In genomic region chr17:49403514-49404289, GRCh38 we compare ENCODE assay signal across 16 cellular contexts. TPM values are rescaled to one million over a fixed set of nuclear protein-coding genes. Genes with fewer than 3 reads are reported as not detected.
DNase-seq lines count a peak whose midpoint lies in the region; ATAC-seq, FAIRE-seq and TF ChIP-seq lines count a peak whose summit lies in the region.
"Had no signal": no experiment of that assay in that cellular context is flagged by ENCODE, and none has a peak within 500 bp of the region (broad histone marks: within the 10 kb centered on the region; RNA-seq: fewer than 3 reads in every experiment).

No MANE protein-coding gene starts in this region.

- H3K4me1 ChIP-seq in astrocyte (ENCODE audit: insufficient read depth, low read length) (no peaks in the 10 kb centered on the region), tibial nerve (peaks cover 0 to 54% (median 16%) of the 10 kb centered on the region in 4 donors)

- ATAC-seq in omental fat pad (ENCODE audit: low FRiP score) (no peak), HG03442 (IDR thresholded peaks at IDR 0.05; ENCODE audit: unreplicated experiment) (no peak)

- H3K27ac ChIP-seq in astrocyte (ENCODE audit: low read depth, low read length) (no peak overlapping the region), tibial nerve (peak overlapping the region; percentile 37 to 78 (median 66))
- H3K27ac ChIP-seq: epithelial cell of prostate had no signal

- H3K27me3 ChIP-seq in astrocyte (ENCODE audit: insufficient read depth, low read length), result no peaks in the 10 kb centered on the region
- H3K27me3 ChIP-seq in tibial nerve, result no peaks in the 10 kb centered on the region

- H3K27ac Mint-ChIP-seq in activated naive CD4-positive, alpha-beta T cell treated with anti-CD3 and anti-CD28 coated beads, Interleukin-2, amount 10 ng/mL, durations not matched to agents 7 days and 5 days, result peak overlapping the region; percentile 67
- H3K27ac Mint-ChIP-seq in astrocyte (ENCODE audit: unreplicated experiment), result peak overlapping the region; percentile 18
- H3K27ac Mint-ChIP-seq: activated CD4-positive, alpha-beta T cell treated with anti-CD3 and anti-CD28 coated beads, Interleukin-2, amount 10 ng/mL, durations not matched to agents 24 days and 14 days; type B pancreatic cell had no signal

- peaks cover 32% of the 10 kb centered on the region for H3K4me1 Mint-ChIP-seq in activated naive CD4-positive, alpha-beta T cell treated with anti-CD3 and anti-CD28 coated beads, Interleukin-2, amount 10 ng/mL, durations not matched to agents 7 days and 5 days
- peaks cover 5% of the 10 kb centered on the region for H3K4me1 Mint-ChIP-seq in astrocyte (ENCODE audit: low read depth, unreplicated experiment)

- H3K4me3 Mint-ChIP-seq in activated naive CD4-positive, alpha-beta T cell treated with anti-CD3 and anti-CD28 coated beads, Interleukin-2, amount 10 ng/mL, durations not matched to agents 7 days and 5 days, result no peak overlapping the region
- no peak overlapping the region for H3K4me3 Mint-ChIP-seq in astrocyte (ENCODE audit: unreplicated experiment)
- H3K4me3 Mint-ChIP-seq: activated CD4-positive, alpha-beta T cell treated with anti-CD3 and anti-CD28 coated beads, Interleukin-2, amount 10 ng/mL, durations not matched to agents 24 days and 14 days had no signal

- H3K36me3 Mint-ChIP-seq in activated naive CD4-positive, alpha-beta T cell treated with anti-CD3 and anti-CD28 coated beads, Interleukin-2, amount 10 ng/mL, durations not matched to agents 7 days and 5 days, result peaks cover 45% of the 10 kb centered on the region
- H3K36me3 Mint-ChIP-seq in astrocyte (ENCODE audit: low read depth, unreplicated experiment), result peaks cover 21% of the 10 kb centered on the region

- H3K36me3 ChIP-seq in astrocyte (ENCODE audit: insufficient read depth, low read length), result peaks cover 35% of the 10 kb centered on the region
- peaks cover 0 to 57% (median 8%) of the 10 kb centered on the region in 3 donors for H3K36me3 ChIP-seq in tibial nerve

- no peaks in the 10 kb centered on the region for H3K79me2 ChIP-seq in astrocyte (ENCODE audit: insufficient read depth, low read length)

- peak in 1 of 2 donors; percentile 68 for TF ChIP-seq EP300 in tibial nerve (IDR thresholded peaks at IDR 0.05)

- no peak for DNase-seq in activated naive CD4-positive, alpha-beta T cell treated with anti-CD3 and anti-CD28 coated beads, Interleukin-2, amount 10 ng/mL, durations not matched to agents 7 days and 5 days
- DNase-seq in activated naive CD4-positive, alpha-beta T cell treated with anti-CD3 and anti-CD28 coated beads, Interleukin-2, amount 50 U/mL, for 16 hours, result no peak
- no peak for DNase-seq in astrocyte (ENCODE audit: low read depth)
- peak; percentile 82 for DNase-seq in mesenteric fat pad (ENCODE audit: low spot score)
- DNase-seq in tibial nerve (ENCODE audit: low spot score in 2 of 2), result peak in 1 of 2 donors; percentile 30
- DNase-seq in middle frontal gyrus (ENCODE audit: extremely low spot score, low spot score), result no peak
- no peak for DNase-seq in omental fat pad (ENCODE audit: low spot score)
- DNase-seq: activated CD4-positive, alpha-beta T cell treated with anti-CD3 and anti-CD28 coated beads, Interleukin-2, amount 10 ng/mL, durations not matched to agents 24 days and 14 days; glutamatergic neuron; left cardiac atrium; NCI-H1105 treated with DMSO at 0.1 percent for 48 hours; NCI-H446 had no signal

- H4K20me1 ChIP-seq in astrocyte (ENCODE audit: insufficient read depth, low read length), result peaks cover 13% of the 10 kb centered on the region

- TF ChIP-seq POLR2A in tibial nerve (IDR thresholded peaks at IDR 0.05), result no peak

- FAIRE-seq in astrocyte (lab: Jason Lieb, UNC), result no peak

- H3K4me3 ChIP-seq in astrocyte (ENCODE audit: insufficient read depth, low read depth, low read length), result no peak overlapping the region
- H3K4me3 ChIP-seq in tibial nerve, result no peak overlapping the region
- H3K4me3 ChIP-seq: skin epidermis had no signal

- H3K9me3 ChIP-seq in astrocyte (ENCODE audit: insufficient read depth, low read depth, low read length) (no peaks in the 10 kb centered on the region), tibial nerve (no peaks in the 10 kb centered on the region)

- no peak overlapping the region for H2AFZ ChIP-seq in astrocyte (ENCODE audit: low read depth, low read length)

- TF ChIP-seq CTCF in astrocyte (IDR thresholded peaks at IDR 0.05; ENCODE audit: insufficient read depth, low read depth, low read length) (no peak), tibial nerve (IDR thresholded peaks at IDR 0.05) (no peak), omental fat pad (IDR thresholded peaks at IDR 0.05) (no peak)

- H3K9ac ChIP-seq in astrocyte (ENCODE audit: low read length), result no peak overlapping the region

- H3K4me2 ChIP-seq in astrocyte (ENCODE audit: low read length), result no peak overlapping the region

- WGBS in tibial nerve, 2 donors, result 63 to 64% methylated on average over 10 of the region's 10 CpGs

- CTCF ChIA-PET in activated naive CD4-positive, alpha-beta T cell treated with anti-CD3 and anti-CD28 coated beads, Interleukin-2, amount 10 ng/mL, durations not matched to agents 7 days and 5 days (lab: Charles Lee), result no interaction called here

- H3K27me3 Mint-ChIP-seq in activated naive CD4-positive, alpha-beta T cell treated with anti-CD3 and anti-CD28 coated beads, Interleukin-2, amount 10 ng/mL, durations not matched to agents 7 days and 5 days, result no peaks in the 10 kb centered on the region
- no peaks in the 10 kb centered on the region for H3K27me3 Mint-ChIP-seq in astrocyte (ENCODE audit: low read depth, unreplicated experiment)
- H3K27me3 Mint-ChIP-seq: activated CD4-positive, alpha-beta T cell treated with anti-CD3 and anti-CD28 coated beads, Interleukin-2, amount 10 ng/mL, durations not matched to agents 24 days and 14 days; type B pancreatic cell had no signal

- H3K9me3 Mint-ChIP-seq in activated naive CD4-positive, alpha-beta T cell treated with anti-CD3 and anti-CD28 coated beads, Interleukin-2, amount 10 ng/mL, durations not matched to agents 7 days and 5 days, result no peaks in the 10 kb centered on the region
- no peaks in the 10 kb centered on the region for H3K9me3 Mint-ChIP-seq in astrocyte (ENCODE audit: unreplicated experiment)
- H3K9me3 Mint-ChIP-seq: activated CD4-positive, alpha-beta T cell treated with anti-CD3 and anti-CD28 coated beads, Interleukin-2, amount 10 ng/mL, durations not matched to agents 24 days and 14 days; type B pancreatic cell had no signal

RNA-seq across cellular contexts. Expression of gene PHB1, which starts 11.0 kb away (rescaled TPM):
- total RNA-seq in astrocyte (211 and 227 TPM in 2 replicates), mesenteric fat pad (158 TPM), tibial nerve (100 to 1,000 TPM in 1 of 4 donors, 10 to 100 TPM in 3; 83.5 to 114 (median 90.4) TPM), omental fat pad (100 to 1,000 TPM in 2 of 4 donors, 10 to 100 TPM in 2; 86.9 to 139 (median 111) TPM)

RNA-seq across cellular contexts. Expression of gene ZNF652, which starts 41.7 kb away (rescaled TPM):
- 24.3 and 26.8 TPM in 2 replicates for total RNA-seq in astrocyte
- total RNA-seq in mesenteric fat pad, result 41.8 TPM
- total RNA-seq in tibial nerve, result 10 to 100 TPM; 35.7 to 58.6 (median 43.9) TPM
- total RNA-seq in omental fat pad, result 10 to 100 TPM; 22.9 to 50.0 (median 31.0) TPM
